17 cellular contexts compared by ENCODE assay signal in the genomic region with DNA sequence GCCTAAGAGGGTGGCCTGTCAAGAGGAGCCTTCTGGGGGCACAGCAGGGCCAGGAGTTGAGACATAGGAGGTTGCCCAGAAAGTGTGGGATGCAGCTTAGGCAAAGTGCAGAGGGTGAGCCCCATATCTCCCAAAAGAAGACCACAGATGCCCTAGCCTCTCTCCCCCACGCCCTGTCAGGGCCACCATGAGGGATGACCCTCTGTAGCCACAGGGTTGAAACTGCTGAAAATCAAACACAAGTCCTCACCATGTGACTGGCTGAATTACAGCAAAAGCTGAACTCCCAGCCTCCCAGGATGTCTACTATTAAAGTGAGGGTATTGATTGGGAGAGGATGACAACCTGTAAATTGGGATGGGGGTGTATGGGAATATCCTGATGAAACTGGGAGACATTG. TPM values are rescaled to one million over a fixed set of nuclear protein-coding genes. Genes with fewer than 3 reads are reported as not detected.
DNase-seq lines count a peak whose midpoint lies in the region; ATAC-seq, FAIRE-seq and TF ChIP-seq lines count a peak whose summit lies in the region.
"Had no signal": no experiment of that assay in that cellular context is flagged by ENCODE, and none has a peak within 500 bp of the region (broad histone marks: within the 10 kb centered on the region; RNA-seq: fewer than 3 reads in every experiment).

No MANE protein-coding gene starts in this region.

- H3K36me3 Mint-ChIP-seq in CD4-positive, alpha-beta memory T cell = no peaks in the 10 kb centered on the region
- H3K36me3 Mint-ChIP-seq: CD14-positive monocyte had no signal

- WGBS in esophagus muscularis mucosa = 100% methylated on average over 1 of the region's 1 CpG

- H3K27ac ChIP-seq in CD4-positive, alpha-beta memory T cell (ENCODE audit: low read depth, low read length) = no peak overlapping the region
- H3K27ac ChIP-seq in esophagus muscularis mucosa (replicated peaks in 1 of 4) = no peak overlapping the region
- H3K27ac ChIP-seq in parathyroid adenoma = no peak overlapping the region
- H3K27ac ChIP-seq: PC-9 had no signal

- TF ChIP-seq CTCF in NB4 (IDR thresholded peaks at IDR 0.05; ENCODE audit: low read depth, low read length) (no peak), esophagus muscularis mucosa (IDR thresholded peaks at IDR 0.05) (no peak), parathyroid adenoma (IDR thresholded peaks at IDR 0.05) (no peak)

- H3K27ac Mint-ChIP-seq in CD4-positive, alpha-beta memory T cell = peak overlapping the region in 1 of 7 donors; percentile 62
- H3K27ac Mint-ChIP-seq: CD14-positive monocyte, HFFc6 had no signal

- no peaks in the 10 kb centered on the region for H3K36me3 ChIP-seq in CD4-positive, alpha-beta memory T cell (ENCODE audit: insufficient read depth, low read length)
- no peaks in the 10 kb centered on the region for H3K36me3 ChIP-seq in esophagus muscularis mucosa
- H3K36me3 ChIP-seq in parathyroid adenoma (ENCODE audit: control insufficient read depth, insufficient read depth, low read length) = no peaks in the 10 kb centered on the region

- H3K4me3 Mint-ChIP-seq in CD4-positive, alpha-beta memory T cell = peak overlapping the region in 6 of 8 donors; percentile 13 to 43 (median 32)

- H3K4me1 Mint-ChIP-seq in CD4-positive, alpha-beta memory T cell = peaks cover 0 to 7% (median 1%) of the 10 kb centered on the region in 4 donors

- peaks cover 0 to 2% of the 10 kb centered on the region in 2 donors for H3K27me3 Mint-ChIP-seq in CD4-positive, alpha-beta memory T cell

- no peaks in the 10 kb centered on the region for H3K27me3 ChIP-seq in CD4-positive, alpha-beta memory T cell (ENCODE audit: insufficient read depth, low read length)
- H3K27me3 ChIP-seq in esophagus muscularis mucosa (peaks cover 0 to 6% (median 0%) of the 10 kb centered on the region in 4 donors), parathyroid adenoma (ENCODE audit: control insufficient read depth, insufficient read depth, low read length) (no peaks in the 10 kb centered on the region)

- no peaks in the 10 kb centered on the region for H3K9me3 ChIP-seq in CD4-positive, alpha-beta memory T cell (ENCODE audit: control insufficient read depth in 1 of 2, low read length in 2 of 2)
- H3K9me3 ChIP-seq in esophagus muscularis mucosa (no peaks in the 10 kb centered on the region), parathyroid adenoma (ENCODE audit: control insufficient read depth, low read length) (no peaks in the 10 kb centered on the region)

- CTCF ChIA-PET in CD4-positive, alpha-beta memory T cell (lab: Charles Lee; ENCODE audit: partially characterized antibody) = interaction anchor here (1.9 to 11.8 kb wide), 4 partner anchors 18 to 122 kb away, joined by 5 to 318 read pairs (median 45); no protein-coding TSS in a partner anchor

- intact Hi-C loops in CD4-positive, alpha-beta memory T cell (cut with micrococcal nuclease) = loop anchor here (5.0 kb wide), 1 partner anchor 617 kb away; a partner anchor contains a TSS
- intact Hi-C loops in esophagus muscularis mucosa (cut with DNase I) = no loop called here

- H3K4me3 ChIP-seq in CD4-positive, alpha-beta memory T cell (ENCODE audit: low read length in 2 of 2) = no peak overlapping the region
- no peak overlapping the region for H3K4me3 ChIP-seq in NB4 (ENCODE audit: low read depth, low read length)
- H3K4me3 ChIP-seq in esophagus muscularis mucosa = no peak overlapping the region
- H3K4me3 ChIP-seq in parathyroid adenoma (ENCODE audit: low read depth, low read length) = no peak overlapping the region
- H3K4me3 ChIP-seq: GM12878, PC-9 had no signal

- H3K79me2 ChIP-seq in parathyroid adenoma = no peaks in the 10 kb centered on the region

- no peak for ATAC-seq in GM18517 (IDR thresholded peaks at IDR 0.05; ENCODE audit: unreplicated experiment)
- ATAC-seq: GM12878, HepG2 had no signal

- H3K4me1 ChIP-seq in CD4-positive, alpha-beta memory T cell (ENCODE audit: insufficient read depth, low read length) = peaks cover 9% of the 10 kb centered on the region
- peaks cover 11 to 19% (median 17%) of the 10 kb centered on the region in 4 donors for H3K4me1 ChIP-seq in esophagus muscularis mucosa
- H3K4me1 ChIP-seq in parathyroid adenoma = peaks cover 7% of the 10 kb centered on the region

- no peak for DNase-seq in CD4-positive, alpha-beta memory T cell
- DNase-seq in NB4 (ENCODE audit: low read depth) (peak; percentile 9), esophagus muscularis mucosa (ENCODE audit: extremely low spot score) (peak; percentile 70), Ammon's horn (ENCODE audit: low spot score) (no peak), GM19239 (ENCODE audit: insufficient read length, low spot score) (no peak)
- DNase-seq: Calu3, HFFc6, KG1, MV-4-11, NCI-H187 treated with DMSO at 0.1 percent for 48 hours, PC-9 had no signal

- no peaks in the 10 kb centered on the region for H3K9me3 Mint-ChIP-seq in CD4-positive, alpha-beta memory T cell
- H3K9me3 Mint-ChIP-seq: HFFc6 had no signal

- POLR2A ChIA-PET in CD4-positive, alpha-beta memory T cell (lab: Charles Lee; ENCODE audit: partially characterized antibody) = interaction anchor here (2.1 kb wide), 1 partner anchor 72 kb away, joined by 13 read pairs; no protein-coding TSS in a partner anchor

- TF ChIP-seq POLR2A in NB4 (IDR thresholded peaks at IDR 0.05; ENCODE audit: extremely low read depth, insufficient read length) = no peak
- TF ChIP-seq POLR2A in esophagus muscularis mucosa (IDR thresholded peaks at IDR 0.05; ENCODE audit: low read depth) = no peak

- no peak overlapping the region for H3K4me2 ChIP-seq in parathyroid adenoma (ENCODE audit: low read length)
- H3K4me2 ChIP-seq: PC-9 had no signal

- TF ChIP-seq EP300 in esophagus muscularis mucosa (IDR thresholded peaks at IDR 0.05) = no peak

- H3K9ac ChIP-seq in parathyroid adenoma = no peak overlapping the region

- no peak for FAIRE-seq in GM19239 (lab: Jason Lieb, UNC)
- FAIRE-seq: GM12878, H54, HepG2 had no signal

- peak overlapping the region; percentile 100 for H2AFZ ChIP-seq in parathyroid adenoma
- H2AFZ ChIP-seq: PC-9 had no signal

RNA-seq across cellular contexts. Expression of a gene that starts 37.4 kb away (rescaled TPM):
- 1 to 10 TPM; 2.5 to 2.6 TPM for total RNA-seq in CD4-positive, alpha-beta memory T cell
- 1 to 10 TPM; 1.4 to 1.7 TPM for polyA plus RNA-seq in CD4-positive, alpha-beta memory T cell
- 10 to 100 TPM; 23.7 to 51.5 (median 37.1) TPM for total RNA-seq in esophagus muscularis mucosa
- polyA plus RNA-seq: CD14-positive monocyte had no signal

RNA-seq across cellular contexts. Expression of a gene that starts 44.0 kb away (rescaled TPM):
- not detected for total RNA-seq in CD4-positive, alpha-beta memory T cell
- not detected for polyA plus RNA-seq in CD4-positive, alpha-beta memory T cell
- total RNA-seq in esophagus muscularis mucosa = under 1 TPM in 1 of 4 donors, not detected in 3; 0.06 TPM
- total RNA-seq: Calu3, GM12878, HepG2, HFFc6, PC-9 had no signal
- polyA plus RNA-seq: CD14-positive monocyte, GM12878, HepG2 had no signal

Comparison
In these comparisons a context has a peak if more than half of its experiments do, and no peak if none do; other contexts are left out.
1. DNase-seq: peak in NB4 (single experiment) and esophagus muscularis mucosa (single experiment); none in CD4-positive, alpha-beta memory T cell (0 of 5), Ammon's horn (single experiment) and GM19239 (single experiment).
2. RNA of a gene that starts 37.4 kb away (total RNA-seq): 23.7 to 51.5 TPM in esophagus muscularis mucosa; 2.5 to 2.6 TPM in CD4-positive, alpha-beta memory T cell; every median in the first group is over 4 times any median in the second.